In the genomic region with DNA sequence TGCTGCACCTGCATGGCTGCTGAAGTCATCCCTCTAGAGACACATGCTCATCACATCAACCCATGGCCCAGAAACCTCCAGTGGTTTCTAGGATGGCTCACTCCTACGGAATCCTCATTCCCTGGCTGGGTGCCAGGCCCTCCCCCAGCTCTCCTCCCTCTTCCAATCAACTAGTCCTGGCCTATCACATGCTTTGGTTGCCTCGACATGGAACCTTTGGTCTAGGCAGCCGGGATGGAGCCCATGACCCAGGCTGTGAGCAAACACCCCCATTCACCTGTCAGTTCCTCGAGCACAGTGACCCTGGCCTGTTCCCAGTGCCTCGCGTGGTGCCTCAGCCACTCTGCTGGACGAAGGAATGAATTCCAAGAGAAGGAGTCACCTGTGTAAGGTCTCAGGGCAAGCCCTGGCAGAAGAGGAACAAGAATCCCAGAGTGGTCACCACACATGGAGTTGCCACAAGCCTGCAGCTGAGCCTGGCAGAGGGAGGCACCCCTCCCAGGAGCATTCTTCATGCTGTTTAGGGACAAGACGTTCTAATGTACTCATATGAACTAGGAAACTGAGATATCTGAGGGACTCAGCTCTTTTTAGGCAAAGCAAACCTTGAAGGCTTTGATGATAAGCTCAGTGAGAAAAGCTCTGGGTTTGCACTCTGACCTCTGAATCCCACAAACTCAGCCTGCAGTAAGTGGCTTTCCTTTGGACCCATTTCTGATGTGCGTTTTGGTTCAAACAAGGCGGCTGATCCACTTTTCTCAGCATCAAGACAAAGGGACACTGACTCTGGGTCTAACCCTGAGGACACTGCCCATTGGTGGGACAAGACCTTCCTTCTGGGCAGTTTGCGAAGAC, we compare ENCODE assay signal across 1 cellular context.
TF ChIP-seq lines count a peak whose summit lies in the region.

No MANE protein-coding gene starts in this region.

TF ChIP-seq in HepG2, 621 proteins besides CTCF, POLR2A, EP300 and RAD21 (continues in another document):
- TF ChIP-seq, protein P1, sequence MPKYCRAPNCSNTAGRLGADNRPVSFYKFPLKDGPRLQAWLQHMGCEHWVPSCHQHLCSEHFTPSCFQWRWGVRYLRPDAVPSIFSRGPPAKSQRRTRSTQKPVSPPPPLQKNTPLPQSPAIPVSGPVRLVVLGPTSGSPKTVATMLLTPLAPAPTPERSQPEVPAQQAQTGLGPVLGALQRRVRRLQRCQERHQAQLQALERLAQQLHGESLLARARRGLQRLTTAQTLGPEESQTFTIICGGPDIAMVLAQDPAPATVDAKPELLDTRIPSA (CRISPR knock-in tag; IDR thresholded peaks at IDR 0.05; ENCODE audit: borderline replicate concordance), result no peak
- TF ChIP-seq, protein P2, sequence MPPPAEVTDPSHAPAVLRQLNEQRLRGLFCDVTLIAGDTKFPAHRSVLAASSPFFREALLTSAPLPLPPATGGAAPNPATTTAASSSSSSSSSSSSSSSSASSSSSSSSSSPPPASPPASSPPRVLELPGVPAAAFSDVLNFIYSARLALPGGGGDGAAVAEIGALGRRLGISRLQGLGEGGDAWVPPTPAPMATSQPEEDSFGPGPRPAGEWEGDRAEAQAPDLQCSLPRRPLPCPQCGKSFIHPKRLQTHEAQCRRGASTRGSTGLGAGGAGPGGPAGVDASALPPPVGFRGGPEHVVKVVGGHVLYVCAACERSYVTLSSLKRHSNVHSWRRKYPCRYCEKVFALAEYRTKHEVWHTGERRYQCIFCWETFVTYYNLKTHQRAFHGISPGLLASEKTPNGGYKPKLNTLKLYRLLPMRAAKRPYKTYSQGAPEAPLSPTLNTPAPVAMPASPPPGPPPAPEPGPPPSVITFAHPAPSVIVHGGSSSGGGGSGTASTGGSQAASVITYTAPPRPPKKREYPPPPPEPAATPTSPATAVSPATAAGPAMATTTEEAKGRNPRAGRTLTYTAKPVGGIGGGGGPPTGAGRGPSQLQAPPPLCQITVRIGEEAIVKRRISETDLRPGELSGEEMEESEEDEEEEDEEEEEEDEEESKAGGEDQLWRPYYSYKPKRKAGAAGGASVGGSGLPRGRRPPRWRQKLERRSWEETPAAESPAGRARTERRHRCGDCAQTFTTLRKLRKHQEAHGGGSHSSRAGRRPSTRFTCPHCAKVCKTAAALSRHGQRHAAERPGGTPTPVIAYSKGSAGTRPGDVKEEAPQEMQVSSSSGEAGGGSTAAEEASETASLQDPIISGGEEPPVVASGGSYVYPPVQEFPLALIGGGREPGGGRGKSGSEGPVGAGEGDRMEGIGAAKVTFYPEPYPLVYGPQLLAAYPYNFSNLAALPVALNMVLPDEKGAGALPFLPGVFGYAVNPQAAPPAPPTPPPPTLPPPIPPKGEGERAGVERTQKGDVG (CRISPR knock-in tag; IDR thresholded peaks at IDR 0.05; ENCODE audit: borderline replicate concordance), result no peak
- TF ChIP-seq, protein P3, sequence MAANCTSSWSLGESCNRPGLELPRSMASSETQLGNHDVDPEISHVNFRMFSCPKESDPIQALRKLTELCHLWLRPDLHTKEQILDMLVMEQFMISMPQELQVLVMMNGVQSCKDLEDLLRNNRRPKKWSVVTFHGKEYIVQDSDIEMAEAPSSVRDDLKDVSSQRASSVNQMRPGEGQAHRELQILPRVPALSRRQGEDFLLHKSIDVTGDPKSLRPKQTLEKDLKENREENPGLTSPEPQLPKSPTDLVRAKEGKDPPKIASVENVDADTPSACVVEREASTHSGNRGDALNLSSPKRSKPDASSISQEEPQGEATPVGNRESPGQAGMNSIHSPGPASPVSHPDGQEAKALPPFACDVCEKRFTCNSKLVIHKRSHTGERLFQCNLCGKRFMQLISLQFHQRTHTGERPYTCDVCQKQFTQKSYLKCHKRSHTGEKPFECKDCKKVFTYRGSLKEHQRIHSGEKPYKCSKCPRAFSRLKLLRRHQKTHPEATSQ (CRISPR knock-in tag; IDR thresholded peaks at IDR 0.05; ENCODE audit: borderline replicate concordance), result no peak
- TF ChIP-seq, protein P4, sequence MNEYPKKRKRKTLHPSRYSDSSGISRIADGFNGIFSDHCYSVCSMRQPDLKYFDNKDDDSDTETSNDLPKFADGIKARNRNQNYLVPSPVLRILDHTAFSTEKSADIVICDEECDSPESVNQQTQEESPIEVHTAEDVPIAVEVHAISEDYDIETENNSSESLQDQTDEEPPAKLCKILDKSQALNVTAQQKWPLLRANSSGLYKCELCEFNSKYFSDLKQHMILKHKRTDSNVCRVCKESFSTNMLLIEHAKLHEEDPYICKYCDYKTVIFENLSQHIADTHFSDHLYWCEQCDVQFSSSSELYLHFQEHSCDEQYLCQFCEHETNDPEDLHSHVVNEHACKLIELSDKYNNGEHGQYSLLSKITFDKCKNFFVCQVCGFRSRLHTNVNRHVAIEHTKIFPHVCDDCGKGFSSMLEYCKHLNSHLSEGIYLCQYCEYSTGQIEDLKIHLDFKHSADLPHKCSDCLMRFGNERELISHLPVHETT (CRISPR knock-in tag; conservative IDR thresholded peaks at IDR 0.05), result no peak
- TF ChIP-seq NR2C2 (CRISPR knock-in tag; IDR thresholded peaks at IDR 0.05; ENCODE audit: borderline replicate concordance), result peak; percentile 62
- no peak for TF ChIP-seq ZNF543 (CRISPR knock-in tag; IDR thresholded peaks at IDR 0.05)
- TF ChIP-seq TEAD2 (CRISPR knock-in tag; IDR thresholded peaks at IDR 0.05), result no peak
- no peak for TF ChIP-seq MLLT10 (CRISPR knock-in tag; IDR thresholded peaks at IDR 0.05)
- TF ChIP-seq, protein P5, sequence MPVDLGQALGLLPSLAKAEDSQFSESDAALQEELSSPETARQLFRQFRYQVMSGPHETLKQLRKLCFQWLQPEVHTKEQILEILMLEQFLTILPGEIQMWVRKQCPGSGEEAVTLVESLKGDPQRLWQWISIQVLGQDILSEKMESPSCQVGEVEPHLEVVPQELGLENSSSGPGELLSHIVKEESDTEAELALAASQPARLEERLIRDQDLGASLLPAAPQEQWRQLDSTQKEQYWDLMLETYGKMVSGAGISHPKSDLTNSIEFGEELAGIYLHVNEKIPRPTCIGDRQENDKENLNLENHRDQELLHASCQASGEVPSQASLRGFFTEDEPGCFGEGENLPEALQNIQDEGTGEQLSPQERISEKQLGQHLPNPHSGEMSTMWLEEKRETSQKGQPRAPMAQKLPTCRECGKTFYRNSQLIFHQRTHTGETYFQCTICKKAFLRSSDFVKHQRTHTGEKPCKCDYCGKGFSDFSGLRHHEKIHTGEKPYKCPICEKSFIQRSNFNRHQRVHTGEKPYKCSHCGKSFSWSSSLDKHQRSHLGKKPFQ (CRISPR knock-in tag; IDR thresholded peaks at IDR 0.05; ENCODE audit: insufficient replicate concordance), result no peak
- TF ChIP-seq TSC22D2 (CRISPR knock-in tag; IDR thresholded peaks at IDR 0.05; ENCODE audit: borderline replicate concordance), result no peak
- no peak for TF ChIP-seq ZBTB20 (CRISPR knock-in tag; IDR thresholded peaks at IDR 0.05; ENCODE audit: borderline replicate concordance, low read depth)
- no peak for TF ChIP-seq ZFP90 (CRISPR knock-in tag; IDR thresholded peaks at IDR 0.05; ENCODE audit: borderline replicate concordance)
- TF ChIP-seq GATAD1 (CRISPR knock-in tag; IDR thresholded peaks at IDR 0.05), result no peak
- TF ChIP-seq MAZ (IDR thresholded peaks at IDR 0.05; ENCODE audit: borderline replicate concordance, low read depth, low read length), result no peak
- 0 out of 2 replicates have a peak, but pooled peaks have one; percentile 65 for TF ChIP-seq MAZ (CRISPR knock-in tag; IDR thresholded peaks at IDR 0.05; ENCODE audit: low read depth)
- no peak for TF ChIP-seq ZNF343 (CRISPR knock-in tag; IDR thresholded peaks at IDR 0.05)
- TF ChIP-seq, protein P6, sequence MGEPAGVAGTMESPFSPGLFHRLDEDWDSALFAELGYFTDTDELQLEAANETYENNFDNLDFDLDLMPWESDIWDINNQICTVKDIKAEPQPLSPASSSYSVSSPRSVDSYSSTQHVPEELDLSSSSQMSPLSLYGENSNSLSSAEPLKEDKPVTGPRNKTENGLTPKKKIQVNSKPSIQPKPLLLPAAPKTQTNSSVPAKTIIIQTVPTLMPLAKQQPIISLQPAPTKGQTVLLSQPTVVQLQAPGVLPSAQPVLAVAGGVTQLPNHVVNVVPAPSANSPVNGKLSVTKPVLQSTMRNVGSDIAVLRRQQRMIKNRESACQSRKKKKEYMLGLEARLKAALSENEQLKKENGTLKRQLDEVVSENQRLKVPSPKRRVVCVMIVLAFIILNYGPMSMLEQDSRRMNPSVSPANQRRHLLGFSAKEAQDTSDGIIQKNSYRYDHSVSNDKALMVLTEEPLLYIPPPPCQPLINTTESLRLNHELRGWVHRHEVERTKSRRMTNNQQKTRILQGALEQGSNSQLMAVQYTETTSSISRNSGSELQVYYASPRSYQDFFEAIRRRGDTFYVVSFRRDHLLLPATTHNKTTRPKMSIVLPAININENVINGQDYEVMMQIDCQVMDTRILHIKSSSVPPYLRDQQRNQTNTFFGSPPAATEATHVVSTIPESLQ (CRISPR knock-in tag; conservative IDR thresholded peaks at IDR 0.05), result no peak
- TF ChIP-seq ZNF180 (CRISPR knock-in tag; IDR thresholded peaks at IDR 0.05; ENCODE audit: borderline replicate concordance, low read depth), result no peak
- TF ChIP-seq, protein P7, sequence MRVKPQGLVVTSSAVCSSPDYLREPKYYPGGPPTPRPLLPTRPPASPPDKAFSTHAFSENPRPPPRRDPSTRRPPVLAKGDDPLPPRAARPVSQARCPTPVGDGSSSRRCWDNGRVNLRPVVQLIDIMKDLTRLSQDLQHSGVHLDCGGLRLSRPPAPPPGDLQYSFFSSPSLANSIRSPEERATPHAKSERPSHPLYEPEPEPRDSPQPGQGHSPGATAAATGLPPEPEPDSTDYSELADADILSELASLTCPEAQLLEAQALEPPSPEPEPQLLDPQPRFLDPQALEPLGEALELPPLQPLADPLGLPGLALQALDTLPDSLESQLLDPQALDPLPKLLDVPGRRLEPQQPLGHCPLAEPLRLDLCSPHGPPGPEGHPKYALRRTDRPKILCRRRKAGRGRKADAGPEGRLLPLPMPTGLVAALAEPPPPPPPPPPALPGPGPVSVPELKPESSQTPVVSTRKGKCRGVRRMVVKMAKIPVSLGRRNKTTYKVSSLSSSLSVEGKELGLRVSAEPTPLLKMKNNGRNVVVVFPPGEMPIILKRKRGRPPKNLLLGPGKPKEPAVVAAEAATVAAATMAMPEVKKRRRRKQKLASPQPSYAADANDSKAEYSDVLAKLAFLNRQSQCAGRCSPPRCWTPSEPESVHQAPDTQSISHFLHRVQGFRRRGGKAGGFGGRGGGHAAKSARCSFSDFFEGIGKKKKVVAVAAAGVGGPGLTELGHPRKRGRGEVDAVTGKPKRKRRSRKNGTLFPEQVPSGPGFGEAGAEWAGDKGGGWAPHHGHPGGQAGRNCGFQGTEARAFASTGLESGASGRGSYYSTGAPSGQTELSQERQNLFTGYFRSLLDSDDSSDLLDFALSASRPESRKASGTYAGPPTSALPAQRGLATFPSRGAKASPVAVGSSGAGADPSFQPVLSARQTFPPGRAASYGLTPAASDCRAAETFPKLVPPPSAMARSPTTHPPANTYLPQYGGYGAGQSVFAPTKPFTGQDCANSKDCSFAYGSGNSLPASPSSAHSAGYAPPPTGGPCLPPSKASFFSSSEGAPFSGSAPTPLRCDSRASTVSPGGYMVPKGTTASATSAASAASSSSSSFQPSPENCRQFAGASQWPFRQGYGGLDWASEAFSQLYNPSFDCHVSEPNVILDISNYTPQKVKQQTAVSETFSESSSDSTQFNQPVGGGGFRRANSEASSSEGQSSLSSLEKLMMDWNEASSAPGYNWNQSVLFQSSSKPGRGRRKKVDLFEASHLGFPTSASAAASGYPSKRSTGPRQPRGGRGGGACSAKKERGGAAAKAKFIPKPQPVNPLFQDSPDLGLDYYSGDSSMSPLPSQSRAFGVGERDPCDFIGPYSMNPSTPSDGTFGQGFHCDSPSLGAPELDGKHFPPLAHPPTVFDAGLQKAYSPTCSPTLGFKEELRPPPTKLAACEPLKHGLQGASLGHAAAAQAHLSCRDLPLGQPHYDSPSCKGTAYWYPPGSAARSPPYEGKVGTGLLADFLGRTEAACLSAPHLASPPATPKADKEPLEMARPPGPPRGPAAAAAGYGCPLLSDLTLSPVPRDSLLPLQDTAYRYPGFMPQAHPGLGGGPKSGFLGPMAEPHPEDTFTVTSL (CRISPR knock-in tag; IDR thresholded peaks at IDR 0.05; ENCODE audit: borderline replicate concordance), result no peak
- TF ChIP-seq, protein P8, sequence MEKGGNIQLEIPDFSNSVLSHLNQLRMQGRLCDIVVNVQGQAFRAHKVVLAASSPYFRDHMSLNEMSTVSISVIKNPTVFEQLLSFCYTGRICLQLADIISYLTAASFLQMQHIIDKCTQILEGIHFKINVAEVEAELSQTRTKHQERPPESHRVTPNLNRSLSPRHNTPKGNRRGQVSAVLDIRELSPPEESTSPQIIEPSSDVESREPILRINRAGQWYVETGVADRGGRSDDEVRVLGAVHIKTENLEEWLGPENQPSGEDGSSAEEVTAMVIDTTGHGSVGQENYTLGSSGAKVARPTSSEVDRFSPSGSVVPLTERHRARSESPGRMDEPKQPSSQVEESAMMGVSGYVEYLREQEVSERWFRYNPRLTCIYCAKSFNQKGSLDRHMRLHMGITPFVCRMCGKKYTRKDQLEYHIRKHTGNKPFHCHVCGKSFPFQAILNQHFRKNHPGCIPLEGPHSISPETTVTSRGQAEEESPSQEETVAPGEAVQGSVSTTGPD (CRISPR knock-in tag; IDR thresholded peaks at IDR 0.05), result no peak
- no peak for TF ChIP-seq FOXP1 (IDR thresholded peaks at IDR 0.05)
- no peak for TF ChIP-seq FOXP1 (CRISPR knock-in tag; IDR thresholded peaks at IDR 0.05)
- TF ChIP-seq, protein P9, sequence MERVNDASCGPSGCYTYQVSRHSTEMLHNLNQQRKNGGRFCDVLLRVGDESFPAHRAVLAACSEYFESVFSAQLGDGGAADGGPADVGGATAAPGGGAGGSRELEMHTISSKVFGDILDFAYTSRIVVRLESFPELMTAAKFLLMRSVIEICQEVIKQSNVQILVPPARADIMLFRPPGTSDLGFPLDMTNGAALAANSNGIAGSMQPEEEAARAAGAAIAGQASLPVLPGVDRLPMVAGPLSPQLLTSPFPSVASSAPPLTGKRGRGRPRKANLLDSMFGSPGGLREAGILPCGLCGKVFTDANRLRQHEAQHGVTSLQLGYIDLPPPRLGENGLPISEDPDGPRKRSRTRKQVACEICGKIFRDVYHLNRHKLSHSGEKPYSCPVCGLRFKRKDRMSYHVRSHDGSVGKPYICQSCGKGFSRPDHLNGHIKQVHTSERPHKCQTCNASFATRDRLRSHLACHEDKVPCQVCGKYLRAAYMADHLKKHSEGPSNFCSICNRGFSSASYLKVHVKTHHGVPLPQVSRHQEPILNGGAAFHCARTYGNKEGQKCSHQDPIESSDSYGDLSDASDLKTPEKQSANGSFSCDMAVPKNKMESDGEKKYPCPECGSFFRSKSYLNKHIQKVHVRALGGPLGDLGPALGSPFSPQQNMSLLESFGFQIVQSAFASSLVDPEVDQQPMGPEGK (CRISPR knock-in tag; IDR thresholded peaks at IDR 0.05), result no peak
- TF ChIP-seq NAIF1 (CRISPR knock-in tag; IDR thresholded peaks at IDR 0.05; ENCODE audit: borderline replicate concordance), result no peak
- TF ChIP-seq RORA (CRISPR knock-in tag; IDR thresholded peaks at IDR 0.05), result no peak
- no peak for TF ChIP-seq SIX1 (CRISPR knock-in tag; IDR thresholded peaks at IDR 0.05; ENCODE audit: borderline replicate concordance)
- TF ChIP-seq ZFP41 (CRISPR knock-in tag; IDR thresholded peaks at IDR 0.05; ENCODE audit: borderline replicate concordance), result no peak
- no peak for TF ChIP-seq ZNF567 (CRISPR knock-in tag; IDR thresholded peaks at IDR 0.05; ENCODE audit: borderline replicate concordance)
- no peak for TF ChIP-seq SIX4 (CRISPR knock-in tag; IDR thresholded peaks at IDR 0.05)
- TF ChIP-seq, protein P10, sequence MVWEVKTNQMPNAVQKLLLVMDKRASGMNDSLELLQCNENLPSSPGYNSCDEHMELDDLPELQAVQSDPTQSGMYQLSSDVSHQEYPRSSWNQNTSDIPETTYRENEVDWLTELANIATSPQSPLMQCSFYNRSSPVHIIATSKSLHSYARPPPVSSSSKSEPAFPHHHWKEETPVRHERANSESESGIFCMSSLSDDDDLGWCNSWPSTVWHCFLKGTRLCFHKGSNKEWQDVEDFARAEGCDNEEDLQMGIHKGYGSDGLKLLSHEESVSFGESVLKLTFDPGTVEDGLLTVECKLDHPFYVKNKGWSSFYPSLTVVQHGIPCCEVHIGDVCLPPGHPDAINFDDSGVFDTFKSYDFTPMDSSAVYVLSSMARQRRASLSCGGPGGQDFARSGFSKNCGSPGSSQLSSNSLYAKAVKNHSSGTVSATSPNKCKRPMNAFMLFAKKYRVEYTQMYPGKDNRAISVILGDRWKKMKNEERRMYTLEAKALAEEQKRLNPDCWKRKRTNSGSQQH (CRISPR knock-in tag; IDR thresholded peaks at IDR 0.05; ENCODE audit: low read depth), result no peak
